In the genomic region with DNA sequence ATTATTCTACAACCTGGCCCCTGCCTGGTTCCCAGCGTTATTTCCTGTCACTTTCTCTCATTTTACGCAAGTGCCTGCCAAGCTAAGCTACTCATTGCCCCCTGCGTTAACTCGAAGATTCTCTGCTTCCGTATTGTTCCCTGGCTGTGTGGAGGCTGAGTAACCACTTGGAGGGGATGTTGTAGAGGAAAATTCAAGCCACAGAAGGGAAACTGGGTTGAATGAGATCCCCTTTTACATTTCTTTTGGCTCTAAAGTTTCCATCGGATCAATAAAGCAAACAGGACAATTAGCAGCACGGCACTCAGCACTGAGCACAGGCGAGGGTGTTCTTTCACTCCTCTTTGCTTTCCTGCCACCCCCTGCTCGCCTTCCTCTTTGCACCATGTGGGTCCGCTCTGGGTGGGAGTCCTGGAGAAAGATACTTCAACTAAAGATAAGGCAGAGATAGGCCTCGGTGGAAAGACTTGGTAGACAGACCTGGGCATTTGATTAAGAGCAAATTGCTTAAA, we compare ENCODE assay signal across 8 cellular contexts. TPM values are rescaled to one million over a fixed set of nuclear protein-coding genes. Genes with fewer than 3 reads are reported as not detected.
A peak's percentile ranks its signal among the peaks of the same experiment; 100 is the strongest.
DNase-seq lines count a peak whose midpoint lies in the region; ATAC-seq and TF ChIP-seq lines count a peak whose summit lies in the region.

No MANE protein-coding gene starts in this region.

- peaks cover 0 to 70% (median 10%) of the 10 kb centered on the region in 45 donors for H3K27me3 ChIP-seq in dorsolateral prefrontal cortex
- H3K27me3 ChIP-seq in tibial nerve, result peaks cover 0 to 4% of the 10 kb centered on the region in 2 donors

- H3K4me1 ChIP-seq in HEK293 (ENCODE audit: control insufficient read depth, insufficient read depth, low read length) (no peaks in the 10 kb centered on the region), tibial nerve (peaks cover 0 to 19% (median 2%) of the 10 kb centered on the region in 4 donors)

- no peaks in the 10 kb centered on the region for H3K9me3 ChIP-seq in HEK293 (ENCODE audit: control insufficient read depth, insufficient read depth, low read depth, low read length)
- no peaks in the 10 kb centered on the region for H3K9me3 ChIP-seq in tibial nerve

- no peak for TF ChIP-seq POLR2A in tibial nerve (IDR thresholded peaks at IDR 0.05)

- intact Hi-C loops in dorsolateral prefrontal cortex (cut with DNase I), result loop anchor here in 1 of 2 donors (1.0 kb wide), 1 partner anchor 518 kb away; no protein-coding TSS in a partner anchor

- H3K36me3 ChIP-seq in HEK293 (ENCODE audit: control insufficient read depth in 2 of 2, insufficient read depth in 1 of 2, low read length in 2 of 2) (no peaks in the 10 kb centered on the region), tibial nerve (no peaks in the 10 kb centered on the region)

- DNase-seq in Ammon's horn (ENCODE audit: low spot score) (peak; percentile 80), T-helper 2 cell (peak in 3 of 5 experiments; percentile 38 to 85 (median 71)), dorsolateral prefrontal cortex (no peak), medulla oblongata (ENCODE audit: extremely low spot score) (peak; percentile 86), tibial nerve (ENCODE audit: low spot score in 2 of 2) (peak in 1 of 2 donors; percentile 43), GM20000 (ENCODE audit: low spot score) (no peak)

- H3K27ac ChIP-seq in HEK293 (ENCODE audit: extremely low read depth, low read depth, low read length) (no peak overlapping the region; the same call in 1 of the 2 replicates), dorsolateral prefrontal cortex (peak overlapping the region in 54 of 59 donors; percentile 5 to 98 (median 71)), tibial nerve (peak overlapping the region; percentile 74 to 97 (median 80))

- WGBS in tibial nerve, 2 donors, result 11 to 31% methylated on average over 11 of the region's 11 CpGs

- no peak for TF ChIP-seq CTCF in HEK293 (tag by site-specific recombination; IDR thresholded peaks at IDR 0.05)
- peak in 54 of 56 donors; percentile 16 to 72 (median 54) for TF ChIP-seq CTCF in dorsolateral prefrontal cortex (IDR thresholded peaks at IDR 0.05 in 54 of 56, conservative IDR thresholded peaks at IDR 0.05 in 2 of 56; ENCODE audit: low read depth in 1 of 56, partially characterized antibody in 56 of 56)
- TF ChIP-seq CTCF in tibial nerve (IDR thresholded peaks at IDR 0.05), result peak; percentile 35 to 70 (median 49)
- no peak for TF ChIP-seq CTCF in GM20000 (IDR thresholded peaks at IDR 0.05; ENCODE audit: extremely low read depth, missing control alignments)

- POLR2A ChIA-PET in HEK293 (lab: Yijun Ruan, JAX), result interaction anchor here (1.1 kb wide), 1 partner anchor 15 kb away, joined by 3 read pairs; no protein-coding TSS in a partner anchor

- H3K4me3 ChIP-seq in HEK293 (ENCODE audit: low read depth, low read length) (no peak overlapping the region), dorsolateral prefrontal cortex (peak overlapping the region in 33 of 59 donors; percentile 0 to 37 (median 22)), tibial nerve (peak overlapping the region in 1 of 4 donors; percentile 9)

- peak in 1 of 2 donors; percentile 51 for TF ChIP-seq EP300 in tibial nerve (IDR thresholded peaks at IDR 0.05)

- no peak for ATAC-seq in GM21360 (IDR thresholded peaks at IDR 0.05; ENCODE audit: unreplicated experiment)

- CTCF ChIA-PET in HEK293 (lab: Yijun Ruan, JAX), result interaction anchor here (0.7 to 6.3 kb wide), 9 partner anchors 21 to 518 kb away, joined by 3 to 42 read pairs (median 3); no protein-coding TSS in a partner anchor

TF ChIP-seq in HEK293, 187 proteins besides CTCF, POLR2A, EP300 and RAD21:
- TF ChIP-seq, protein P1, sequence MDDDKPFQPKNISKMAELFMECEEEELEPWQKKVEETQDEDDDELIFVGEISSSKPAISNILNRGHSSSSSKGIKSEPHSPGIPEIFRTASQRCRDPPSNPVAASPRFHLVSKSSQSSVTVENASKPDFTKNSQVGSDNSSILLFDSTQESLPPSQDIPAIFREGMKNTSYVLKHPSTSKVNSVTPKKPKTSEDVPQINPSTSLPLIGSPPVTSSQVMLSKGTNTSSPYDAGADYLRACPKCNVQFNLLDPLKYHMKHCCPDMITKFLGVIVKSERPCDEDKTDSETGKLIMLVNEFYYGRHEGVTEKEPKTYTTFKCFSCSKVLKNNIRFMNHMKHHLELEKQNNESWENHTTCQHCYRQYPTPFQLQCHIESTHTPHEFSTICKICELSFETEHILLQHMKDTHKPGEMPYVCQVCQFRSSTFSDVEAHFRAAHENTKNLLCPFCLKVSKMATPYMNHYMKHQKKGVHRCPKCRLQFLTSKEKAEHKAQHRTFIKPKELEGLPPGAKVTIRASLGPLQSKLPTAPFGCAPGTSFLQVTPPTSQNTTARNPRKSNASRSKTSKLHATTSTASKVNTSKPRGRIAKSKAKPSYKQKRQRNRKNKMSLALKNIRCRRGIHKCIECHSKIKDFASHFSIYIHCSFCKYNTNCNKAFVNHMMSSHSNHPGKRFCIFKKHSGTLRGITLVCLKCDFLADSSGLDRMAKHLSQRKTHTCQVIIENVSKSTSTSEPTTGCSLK (tag by site-specific recombination; IDR thresholded peaks at IDR 0.05), result no peak
- TF ChIP-seq HOXC10 (CRISPR knock-in tag; IDR thresholded peaks at IDR 0.05), result 0 out of 2 replicates have a peak, but pooled peaks have one; percentile 60

RNA-seq across cellular contexts. Expression of a gene that starts 4.2 kb away (rescaled TPM):
- total RNA-seq in dorsolateral prefrontal cortex (1,000 to 10,000 TPM; 1,088 to 2,217 (median 1,674) TPM), tibial nerve (1,000 to 10,000 TPM; 3,029 to 4,490 (median 3,421) TPM)

Comparison
In these comparisons a context has a peak if more than half of its experiments do, and no peak if none do; other contexts are left out.
1. DNase-seq: peak in Ammon's horn (single experiment), T-helper 2 cell (3 of 5) and medulla oblongata (single experiment); none in dorsolateral prefrontal cortex (0 of 10) and GM20000 (single experiment).
2. CTCF ChIP-seq: peak in dorsolateral prefrontal cortex (54 of 56) and tibial nerve (5 of 5); none in HEK293 (single experiment) and GM20000 (single experiment).